Comparison of ENCODE assay signal across 9 cellular contexts in the genomic region with DNA sequence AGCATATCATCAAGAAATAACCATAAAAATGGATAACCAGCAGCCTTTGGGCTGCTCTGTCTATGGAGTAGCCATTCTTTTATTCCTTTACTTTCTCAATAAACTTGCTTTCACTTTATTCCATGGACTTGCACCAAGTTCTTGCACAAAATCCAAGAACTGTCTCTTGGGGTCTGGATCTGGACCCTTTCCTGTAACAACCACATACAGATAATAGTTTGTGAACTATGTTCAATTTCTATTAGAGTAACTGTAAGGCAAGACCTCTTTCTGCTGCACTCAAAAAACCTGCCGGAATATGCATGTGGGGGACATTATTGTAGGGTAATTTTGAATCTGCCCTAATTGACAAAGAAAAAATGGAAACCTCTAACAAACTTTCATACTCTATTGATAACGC.
"Had no signal": no experiment of that assay in that cellular context is flagged by ENCODE, and none has a peak within 500 bp of the region (broad histone marks: within the 10 kb centered on the region; RNA-seq: fewer than 3 reads in every experiment).

No MANE protein-coding gene starts in this region.

- H3K4me1 Mint-ChIP-seq: GM23338, H9 had no signal

- H3K27ac ChIP-seq: GM23248 had no signal

- H3K36me3 ChIP-seq: HAP-1 had no signal

- H3K4me3 Mint-ChIP-seq: GM23338, H9, HFFc6 had no signal

- DNase-seq: GM23248, GOT3, H7, H9, HCEC 1CT, HFFc6 had no signal

- H3K9me3 ChIP-seq: HAP-1 had no signal

- H3K9me3 Mint-ChIP-seq: HFFc6 had no signal

- H3K4me1 ChIP-seq: HAP-1 had no signal

- ATAC-seq: GM23338, HCT116 had no signal

- H3K4me3 ChIP-seq: GM23248, GM23338, HAP-1 had no signal

- H3K27ac Mint-ChIP-seq: GM23338, H9, HFFc6 had no signal
